13 cellular contexts compared by ENCODE assay signal in the genomic region with DNA sequence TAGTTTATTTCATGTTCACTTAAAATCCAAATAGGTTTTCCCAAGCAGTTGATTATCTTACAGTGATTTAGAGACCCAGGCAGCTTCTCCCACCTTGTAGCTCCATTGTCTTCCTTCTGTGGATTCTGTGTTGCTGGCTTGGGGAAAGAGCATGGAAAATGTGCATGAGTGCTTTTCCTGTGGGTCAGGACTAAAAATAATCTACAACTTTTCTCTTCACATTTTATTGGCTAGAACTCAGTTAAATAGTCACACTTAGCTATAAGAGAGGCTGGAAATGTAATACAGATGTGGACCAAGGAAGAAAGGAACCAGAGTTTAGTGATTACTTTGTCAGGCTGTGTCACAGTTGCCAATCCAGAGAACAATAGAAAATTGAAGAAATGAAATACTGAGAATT.
DNase-seq lines count a peak whose midpoint lies in the region; ATAC-seq and TF ChIP-seq lines count a peak whose summit lies in the region.
"Had no signal": no experiment of that assay in that cellular context is flagged by ENCODE, and none has a peak within 500 bp of the region (broad histone marks: within the 10 kb centered on the region; RNA-seq: fewer than 3 reads in every experiment).

No MANE protein-coding gene starts in this region.

- CTCF ChIA-PET in WTC11 (lab: Charles Lee), result interaction anchor here (1.4 kb wide), 1 partner anchor 1064 kb away, joined by 3 read pairs; no protein-coding TSS in a partner anchor

- peak; percentile 36 for DNase-seq in NCI-H146 (lab: John Stamatoyannopoulos, UW)
- no peak for DNase-seq in NCI-H146 treated with DMSO at 0.1 percent for 48 hours (lab: John Stamatoyannopoulos, UW; ENCODE audit: unreplicated experiment)
- no peak for DNase-seq in WTC11 (ENCODE audit: low spot score)
- DNase-seq in foreskin fibroblast, result peak; percentile 24 to 65
- DNase-seq in mucosa of descending colon, result no peak
- DNase-seq in foreskin melanocyte, result no peak
- DNase-seq: 8988T; BE2C; CD4-positive, alpha-beta memory T cell; DND-41; GF-D8; KBM-7 had no signal

- POLR2A ChIA-PET in WTC11 (lab: Charles Lee), result no interaction called here

- peaks cover 15% of the 10 kb centered on the region for H3K36me3 Mint-ChIP-seq in WTC11
- H3K36me3 Mint-ChIP-seq: CD4-positive, alpha-beta memory T cell had no signal

- H3K27me3 Mint-ChIP-seq in WTC11 (ENCODE audit: low read depth), result no peaks in the 10 kb centered on the region
- H3K27me3 Mint-ChIP-seq: CD4-positive, alpha-beta memory T cell had no signal

- ATAC-seq in WTC11 (no peak), GM19351 (IDR thresholded peaks at IDR 0.05; ENCODE audit: unreplicated experiment) (no peak), mucosa of descending colon (no peak)

- H3K4me3 ChIP-seq in foreskin fibroblast (ENCODE audit: low read depth in 1 of 2, low read length in 2 of 2) (peak overlapping the region in 1 of 2 donors; percentile 19), mucosa of descending colon (no peak overlapping the region)

- TF ChIP-seq CTCF in WTC11 (IDR thresholded peaks at IDR 0.05) (no peak), foreskin fibroblast (IDR thresholded peaks at IDR 0.05; ENCODE audit: low read depth, low read length) (no peak), mucosa of descending colon (IDR thresholded peaks at IDR 0.05) (no peak)

- intact Hi-C loops in mucosa of descending colon (cut with DNase I, micrococcal nuclease), result no loop called here

- no peak overlapping the region for H3K4me3 Mint-ChIP-seq in WTC11
- H3K4me3 Mint-ChIP-seq: CD4-positive, alpha-beta memory T cell had no signal

- peak overlapping the region; percentile 36 for H3K27ac Mint-ChIP-seq in WTC11
- H3K27ac Mint-ChIP-seq: CD4-positive, alpha-beta memory T cell had no signal

- H3K9me3 ChIP-seq in mucosa of descending colon, result no peaks in the 10 kb centered on the region
- H3K9me3 ChIP-seq: BE2C had no signal

- no peaks in the 10 kb centered on the region for H3K4me1 Mint-ChIP-seq in WTC11

- H3K4me1 ChIP-seq in mucosa of descending colon (ENCODE audit: low read depth), result no peaks in the 10 kb centered on the region

- no peaks in the 10 kb centered on the region for H3K36me3 ChIP-seq in mucosa of descending colon (ENCODE audit: low read depth)
- H3K36me3 ChIP-seq: BE2C had no signal

- peaks cover 8% of the 10 kb centered on the region for H3K9me3 Mint-ChIP-seq in WTC11

TF ChIP-seq in WTC11, 78 proteins besides CTCF, POLR2A, EP300 and RAD21 (continues in another document):
- TF ChIP-seq JAZF1 (CRISPR knock-in tag; IDR thresholded peaks at IDR 0.05) (no peak), SMAD3 (CRISPR knock-in tag; IDR thresholded peaks at IDR 0.05; ENCODE audit: borderline replicate concordance) (no peak), NR1H2 (CRISPR knock-in tag; IDR thresholded peaks at IDR 0.05) (no peak), ZNF219 (CRISPR knock-in tag; IDR thresholded peaks at IDR 0.05; ENCODE audit: borderline replicate concordance) (no peak), CBFB (CRISPR knock-in tag; IDR thresholded peaks at IDR 0.05; ENCODE audit: low read depth) (no peak), NFE2L1 (CRISPR knock-in tag; IDR thresholded peaks at IDR 0.05) (no peak)
- TF ChIP-seq, protein P1, sequence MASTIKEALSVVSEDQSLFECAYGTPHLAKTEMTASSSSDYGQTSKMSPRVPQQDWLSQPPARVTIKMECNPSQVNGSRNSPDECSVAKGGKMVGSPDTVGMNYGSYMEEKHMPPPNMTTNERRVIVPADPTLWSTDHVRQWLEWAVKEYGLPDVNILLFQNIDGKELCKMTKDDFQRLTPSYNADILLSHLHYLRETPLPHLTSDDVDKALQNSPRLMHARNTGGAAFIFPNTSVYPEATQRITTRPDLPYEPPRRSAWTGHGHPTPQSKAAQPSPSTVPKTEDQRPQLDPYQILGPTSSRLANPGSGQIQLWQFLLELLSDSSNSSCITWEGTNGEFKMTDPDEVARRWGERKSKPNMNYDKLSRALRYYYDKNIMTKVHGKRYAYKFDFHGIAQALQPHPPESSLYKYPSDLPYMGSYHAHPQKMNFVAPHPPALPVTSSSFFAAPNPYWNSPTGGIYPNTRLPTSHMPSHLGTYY (CRISPR knock-in tag; IDR thresholded peaks at IDR 0.05), result no peak
- TF ChIP-seq, protein P2, sequence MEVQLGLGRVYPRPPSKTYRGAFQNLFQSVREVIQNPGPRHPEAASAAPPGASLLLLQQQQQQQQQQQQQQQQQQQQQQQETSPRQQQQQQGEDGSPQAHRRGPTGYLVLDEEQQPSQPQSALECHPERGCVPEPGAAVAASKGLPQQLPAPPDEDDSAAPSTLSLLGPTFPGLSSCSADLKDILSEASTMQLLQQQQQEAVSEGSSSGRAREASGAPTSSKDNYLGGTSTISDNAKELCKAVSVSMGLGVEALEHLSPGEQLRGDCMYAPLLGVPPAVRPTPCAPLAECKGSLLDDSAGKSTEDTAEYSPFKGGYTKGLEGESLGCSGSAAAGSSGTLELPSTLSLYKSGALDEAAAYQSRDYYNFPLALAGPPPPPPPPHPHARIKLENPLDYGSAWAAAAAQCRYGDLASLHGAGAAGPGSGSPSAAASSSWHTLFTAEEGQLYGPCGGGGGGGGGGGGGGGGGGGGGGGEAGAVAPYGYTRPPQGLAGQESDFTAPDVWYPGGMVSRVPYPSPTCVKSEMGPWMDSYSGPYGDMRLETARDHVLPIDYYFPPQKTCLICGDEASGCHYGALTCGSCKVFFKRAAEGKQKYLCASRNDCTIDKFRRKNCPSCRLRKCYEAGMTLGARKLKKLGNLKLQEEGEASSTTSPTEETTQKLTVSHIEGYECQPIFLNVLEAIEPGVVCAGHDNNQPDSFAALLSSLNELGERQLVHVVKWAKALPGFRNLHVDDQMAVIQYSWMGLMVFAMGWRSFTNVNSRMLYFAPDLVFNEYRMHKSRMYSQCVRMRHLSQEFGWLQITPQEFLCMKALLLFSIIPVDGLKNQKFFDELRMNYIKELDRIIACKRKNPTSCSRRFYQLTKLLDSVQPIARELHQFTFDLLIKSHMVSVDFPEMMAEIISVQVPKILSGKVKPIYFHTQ (CRISPR knock-in tag; IDR thresholded peaks at IDR 0.05), result no peak
- TF ChIP-seq, protein P3, sequence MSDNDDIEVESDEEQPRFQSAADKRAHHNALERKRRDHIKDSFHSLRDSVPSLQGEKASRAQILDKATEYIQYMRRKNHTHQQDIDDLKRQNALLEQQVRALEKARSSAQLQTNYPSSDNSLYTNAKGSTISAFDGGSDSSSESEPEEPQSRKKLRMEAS (CRISPR knock-in tag; IDR thresholded peaks at IDR 0.05), result no peak
- TF ChIP-seq, protein P4, sequence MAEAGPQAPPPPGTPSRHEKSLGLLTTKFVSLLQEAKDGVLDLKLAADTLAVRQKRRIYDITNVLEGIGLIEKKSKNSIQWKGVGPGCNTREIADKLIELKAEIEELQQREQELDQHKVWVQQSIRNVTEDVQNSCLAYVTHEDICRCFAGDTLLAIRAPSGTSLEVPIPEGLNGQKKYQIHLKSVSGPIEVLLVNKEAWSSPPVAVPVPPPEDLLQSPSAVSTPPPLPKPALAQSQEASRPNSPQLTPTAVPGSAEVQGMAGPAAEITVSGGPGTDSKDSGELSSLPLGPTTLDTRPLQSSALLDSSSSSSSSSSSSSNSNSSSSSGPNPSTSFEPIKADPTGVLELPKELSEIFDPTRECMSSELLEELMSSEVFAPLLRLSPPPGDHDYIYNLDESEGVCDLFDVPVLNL (CRISPR knock-in tag; IDR thresholded peaks at IDR 0.05; ENCODE audit: borderline replicate concordance, low read depth), result no peak
- TF ChIP-seq, protein P5, sequence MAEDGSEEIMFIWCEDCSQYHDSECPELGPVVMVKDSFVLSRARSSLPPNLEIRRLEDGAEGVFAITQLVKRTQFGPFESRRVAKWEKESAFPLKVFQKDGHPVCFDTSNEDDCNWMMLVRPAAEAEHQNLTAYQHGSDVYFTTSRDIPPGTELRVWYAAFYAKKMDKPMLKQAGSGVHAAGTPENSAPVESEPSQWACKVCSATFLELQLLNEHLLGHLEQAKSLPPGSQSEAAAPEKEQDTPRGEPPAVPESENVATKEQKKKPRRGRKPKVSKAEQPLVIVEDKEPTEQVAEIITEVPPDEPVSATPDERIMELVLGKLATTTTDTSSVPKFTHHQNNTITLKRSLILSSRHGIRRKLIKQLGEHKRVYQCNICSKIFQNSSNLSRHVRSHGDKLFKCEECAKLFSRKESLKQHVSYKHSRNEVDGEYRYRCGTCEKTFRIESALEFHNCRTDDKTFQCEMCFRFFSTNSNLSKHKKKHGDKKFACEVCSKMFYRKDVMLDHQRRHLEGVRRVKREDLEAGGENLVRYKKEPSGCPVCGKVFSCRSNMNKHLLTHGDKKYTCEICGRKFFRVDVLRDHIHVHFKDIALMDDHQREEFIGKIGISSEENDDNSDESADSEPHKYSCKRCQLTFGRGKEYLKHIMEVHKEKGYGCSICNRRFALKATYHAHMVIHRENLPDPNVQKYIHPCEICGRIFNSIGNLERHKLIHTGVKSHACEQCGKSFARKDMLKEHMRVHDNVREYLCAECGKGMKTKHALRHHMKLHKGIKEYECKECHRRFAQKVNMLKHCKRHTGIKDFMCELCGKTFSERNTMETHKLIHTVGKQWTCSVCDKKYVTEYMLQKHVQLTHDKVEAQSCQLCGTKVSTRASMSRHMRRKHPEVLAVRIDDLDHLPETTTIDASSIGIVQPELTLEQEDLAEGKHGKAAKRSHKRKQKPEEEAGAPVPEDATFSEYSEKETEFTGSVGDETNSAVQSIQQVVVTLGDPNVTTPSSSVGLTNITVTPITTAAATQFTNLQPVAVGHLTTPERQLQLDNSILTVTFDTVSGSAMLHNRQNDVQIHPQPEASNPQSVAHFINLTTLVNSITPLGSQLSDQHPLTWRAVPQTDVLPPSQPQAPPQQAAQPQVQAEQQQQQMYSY (CRISPR knock-in tag; IDR thresholded peaks at IDR 0.05), result no peak
- TF ChIP-seq, protein P6, sequence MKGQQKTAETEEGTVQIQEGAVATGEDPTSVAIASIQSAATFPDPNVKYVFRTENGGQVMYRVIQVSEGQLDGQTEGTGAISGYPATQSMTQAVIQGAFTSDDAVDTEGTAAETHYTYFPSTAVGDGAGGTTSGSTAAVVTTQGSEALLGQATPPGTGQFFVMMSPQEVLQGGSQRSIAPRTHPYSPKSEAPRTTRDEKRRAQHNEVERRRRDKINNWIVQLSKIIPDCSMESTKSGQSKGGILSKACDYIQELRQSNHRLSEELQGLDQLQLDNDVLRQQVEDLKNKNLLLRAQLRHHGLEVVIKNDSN (CRISPR knock-in tag; IDR thresholded peaks at IDR 0.05), result no peak

Comparison
In these comparisons a context has a peak if more than half of its experiments do, and no peak if none do; other contexts are left out.
1. DNase-seq: peak in NCI-H146 (single experiment) and foreskin fibroblast (2 of 2); none in NCI-H146 treated with DMSO at 0.1 percent for 48 hours (single experiment), WTC11 (single experiment), mucosa of descending colon (0 of 3) and foreskin melanocyte (single experiment).